Comparison of ENCODE assay signal across 9 cellular contexts in the genomic region with DNA sequence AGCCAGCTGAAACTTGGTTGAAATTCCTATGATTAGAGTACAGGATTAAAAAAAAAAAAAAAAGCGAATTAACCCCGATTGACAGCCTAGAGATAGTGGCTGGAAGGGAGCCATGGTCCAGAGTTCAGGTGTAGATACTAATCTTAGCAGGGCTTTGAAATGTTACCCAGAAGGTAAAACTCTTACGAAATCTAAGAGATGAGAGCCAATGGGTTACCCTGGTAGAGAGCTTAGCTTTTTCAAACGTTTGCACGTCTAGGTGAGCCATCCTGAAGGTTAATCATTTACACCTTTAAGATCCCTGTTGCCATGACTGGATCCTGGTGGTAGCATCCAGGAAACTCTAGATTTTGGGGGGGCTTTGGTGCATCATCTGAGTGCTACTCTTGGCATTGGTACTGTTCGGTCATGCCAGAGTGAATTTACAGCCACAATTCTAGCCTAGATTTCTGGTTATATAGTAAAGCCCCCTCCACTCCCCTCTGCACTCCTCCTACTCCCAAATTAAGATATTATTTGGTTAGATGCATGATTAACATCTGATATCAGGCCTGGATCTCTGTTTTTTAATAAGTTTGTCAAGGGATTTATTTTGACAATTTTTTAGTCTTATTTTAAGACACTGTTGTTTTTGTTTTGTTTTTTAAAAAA. TPM values are rescaled to one million over a fixed set of nuclear protein-coding genes. Genes with fewer than 3 reads are reported as not detected.
A peak's percentile ranks its signal among the peaks of the same experiment; 100 is the strongest.
DNase-seq lines count a peak whose midpoint lies in the region; ATAC-seq and TF ChIP-seq lines count a peak whose summit lies in the region.
"Had no signal": no experiment of that assay in that cellular context is flagged by ENCODE, and none has a peak within 500 bp of the region (broad histone marks: within the 10 kb centered on the region; RNA-seq: fewer than 3 reads in every experiment).

No MANE protein-coding gene starts in this region.

- H3K4me3 Mint-ChIP-seq in brain, result peak overlapping the region; percentile 77 to 97 (median 92)

- DNase-seq in left ventricle myocardium inferior, result no peak
- no peak for DNase-seq in cardiac septum (ENCODE audit: low spot score)
- DNase-seq in vagina (ENCODE audit: extremely low spot score in 2 of 2), result no peak
- DNase-seq in cerebellar cortex (ENCODE audit: low spot score), result no peak
- no peak for DNase-seq in SIG-M5 treated with dmso at 0.1 percent for 504 hours (lab: John Stamatoyannopoulos, UW; ENCODE audit: unreplicated experiment)

- no peaks in the 10 kb centered on the region for H3K36me3 Mint-ChIP-seq in brain

- H3K27ac ChIP-seq in left ventricle myocardium inferior (replicated peaks), result no peak overlapping the region
- H3K27ac ChIP-seq in mesodermal cell (ENCODE audit: low read depth, low read length, severe bottlenecking), result no peak overlapping the region
- H3K27ac ChIP-seq in vagina, result peak overlapping the region; percentile 55

- peaks cover 7% of the 10 kb centered on the region for H3K27me3 Mint-ChIP-seq in brain

- H3K4me3 ChIP-seq in left ventricle myocardium inferior, result peak overlapping the region; percentile 95
- H3K4me3 ChIP-seq in mesodermal cell (ENCODE audit: extremely low read depth, insufficient read depth, low read length, poor library complexity, severe bottlenecking), result peak overlapping the region; percentile 76
- peak overlapping the region; percentile 82 to 83 for H3K4me3 ChIP-seq in vagina

- H3K9me3 Mint-ChIP-seq in brain, result no peaks in the 10 kb centered on the region

- intact Hi-C loops in left ventricle myocardium inferior (cut with micrococcal nuclease) (loop anchor here (10.0 kb wide), 1 partner anchor 65 kb away; a partner anchor contains a TSS), cardiac septum (cut with DNase I) (no loop called here), vagina (cut with DNase I) (loop anchor here (10.0 kb wide), 1 partner anchor 325 kb away; a partner anchor contains a TSS)

- no peaks in the 10 kb centered on the region for H3K36me3 ChIP-seq in left ventricle myocardium inferior
- no peaks in the 10 kb centered on the region for H3K36me3 ChIP-seq in mesodermal cell (ENCODE audit: control insufficient read depth, insufficient read depth, low read length)
- H3K36me3 ChIP-seq in vagina, result no peaks in the 10 kb centered on the region

- peaks cover 41% of the 10 kb centered on the region for H3K4me1 ChIP-seq in left ventricle myocardium inferior
- peaks cover 6% of the 10 kb centered on the region for H3K4me1 ChIP-seq in mesodermal cell (ENCODE audit: control insufficient read depth, insufficient read depth, low read length, poor library complexity, severe bottlenecking)
- peaks cover 43% of the 10 kb centered on the region for H3K4me1 ChIP-seq in vagina

- H3K9me3 ChIP-seq in left ventricle myocardium inferior (replicated peaks), result no peaks in the 10 kb centered on the region
- no peaks in the 10 kb centered on the region for H3K9me3 ChIP-seq in mesodermal cell (ENCODE audit: control insufficient read depth, low read length)
- H3K9me3 ChIP-seq in vagina, result no peaks in the 10 kb centered on the region

- peak overlapping the region in 2 of 5 experiments; percentile 60 to 81 for H3K27ac Mint-ChIP-seq in brain

- H3K27me3 ChIP-seq in left ventricle myocardium inferior (ENCODE audit: low read depth) (no peaks in the 10 kb centered on the region), vagina (no peaks in the 10 kb centered on the region)

- ATAC-seq in GM21737 (IDR thresholded peaks at IDR 0.05; ENCODE audit: unreplicated experiment), result no peak

- TF ChIP-seq CTCF in left ventricle myocardium inferior (IDR thresholded peaks at IDR 0.05; ENCODE audit: borderline replicate concordance) (no peak), brain (conservative IDR thresholded peaks at IDR 0.05) (no peak), vagina (IDR thresholded peaks at IDR 0.05) (no peak)

- peaks cover 61% of the 10 kb centered on the region for H3K4me1 Mint-ChIP-seq in brain

- no peak for TF ChIP-seq POLR2A in vagina (IDR thresholded peaks at IDR 0.05)

- 39 to 40% methylated on average over 3 to 4 of the region's 6 CpGs for WGBS in mesodermal cell (ENCODE audit: insufficient coverage in 2 of 2), 2 experiments

RNA-seq across cellular contexts. Expression of a gene that starts 1.2 kb away (rescaled TPM):
- total RNA-seq in left ventricle myocardium inferior, result 26.6 TPM
- 28.6 TPM for total RNA-seq in cardiac septum
- 44.8 TPM for polyA plus RNA-seq in brain (ENCODE audit: insufficient read depth, low read depth, low replicate concordance)
- 14.0 TPM for polyA plus RNA-seq in mesodermal cell (2013, experiment 1 of 2)
- 9.2 TPM for polyA plus RNA-seq in mesodermal cell (2013, experiment 2 of 2)
- 37.6 TPM for total RNA-seq in vagina

RNA-seq across cellular contexts. Expression of a gene that starts 33.5 kb away (rescaled TPM):
- total RNA-seq in left ventricle myocardium inferior, result 1.1 TPM
- total RNA-seq in cardiac septum, result not detected
- polyA plus RNA-seq in brain (ENCODE audit: insufficient read depth, low read depth, low replicate concordance), result 0.81 TPM
- polyA plus RNA-seq in mesodermal cell (2013, experiment 1 of 2), result 4.4 TPM
- 3.1 TPM for polyA plus RNA-seq in mesodermal cell (2013, experiment 2 of 2)
- 2.9 TPM for total RNA-seq in vagina

RNA-seq across cellular contexts. Expression of a gene that starts 45.7 kb away (rescaled TPM):
- total RNA-seq in left ventricle myocardium inferior, result 26.6 TPM
- 25.8 TPM for total RNA-seq in cardiac septum
- polyA plus RNA-seq in brain (ENCODE audit: insufficient read depth, low read depth, low replicate concordance), result 32.4 TPM
- 53.1 TPM for polyA plus RNA-seq in mesodermal cell (2013, experiment 1 of 2)
- polyA plus RNA-seq in mesodermal cell (2013, experiment 2 of 2), result 44.1 TPM
- total RNA-seq in vagina, result 72.2 TPM

RNA-seq across cellular contexts. Expression of a gene that starts 45.9 kb away (rescaled TPM):
- total RNA-seq in left ventricle myocardium inferior, result 0.25 TPM
- 0.40 TPM for total RNA-seq in cardiac septum
- 0.53 TPM for polyA plus RNA-seq in brain (ENCODE audit: insufficient read depth, low read depth, low replicate concordance)
- polyA plus RNA-seq in mesodermal cell (2013, experiment 1 of 2), result 1.5 TPM
- 0.86 TPM for polyA plus RNA-seq in mesodermal cell (2013, experiment 2 of 2)
- 0.98 TPM for total RNA-seq in vagina

RNA-seq across cellular contexts. Expression of a gene that starts 56.5 kb away (rescaled TPM):
- total RNA-seq in left ventricle myocardium inferior (0.38 TPM), cardiac septum (0.22 TPM), vagina (3.9 TPM)
- 20.8 TPM for polyA plus RNA-seq in brain (ENCODE audit: insufficient read depth, low read depth, low replicate concordance)
- 6.7 TPM for polyA plus RNA-seq in mesodermal cell (2013, experiment 1 of 2)
- polyA plus RNA-seq in mesodermal cell (2013, experiment 2 of 2), result 5.7 TPM
- total RNA-seq: T-helper 1 cell treated with Interleukin-12 subunit alpha and Interleukin-12 subunit beta and Interleukin-4 antibody, amounts not matched to agents 30 ng/mL and 1 ng/mL, for 36 hours had no signal
